In the genomic region with DNA sequence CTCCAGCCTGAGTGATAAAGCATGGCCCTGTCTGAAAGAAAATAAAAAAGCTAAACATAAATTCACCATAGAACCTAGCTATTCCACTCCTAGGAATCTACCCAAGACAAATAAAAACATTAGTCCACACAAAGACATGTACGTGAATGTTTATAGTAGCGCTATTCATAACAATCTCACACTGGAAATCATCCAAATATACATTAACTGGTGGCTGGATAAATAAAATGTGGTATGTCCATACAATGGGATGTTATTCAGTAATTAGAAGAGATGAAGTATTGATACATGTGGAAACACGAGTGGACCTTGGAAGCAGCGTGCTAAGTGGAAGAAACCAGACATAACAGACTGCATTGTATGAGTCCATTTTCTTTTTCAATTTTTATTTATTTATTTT, we compare ENCODE assay signal across 28 cellular contexts. TPM values are rescaled to one million over a fixed set of nuclear protein-coding genes. Genes with fewer than 3 reads are reported as not detected.
"Had no signal": no experiment of that assay in that cellular context is flagged by ENCODE, and none has a peak within 500 bp of the region (broad histone marks: within the 10 kb centered on the region; RNA-seq: fewer than 3 reads in every experiment).

No MANE protein-coding gene starts in this region.

- H3K27me3 ChIP-seq: colonic mucosa, gastrocnemius medialis, left lung had no signal

- H3K36me3 ChIP-seq: colonic mucosa, esophagus muscularis mucosa, gastrocnemius medialis, heart right ventricle, left lung, lower lobe of right lung had no signal

- H3K4me1 ChIP-seq: colonic mucosa, gastrocnemius medialis, heart right ventricle, left lung, lower lobe of right lung had no signal

- H3K4me3 Mint-ChIP-seq: dendritic cell treated with granulocyte-macrophage colony-stimulating factor and Interleukin-4, amounts not matched to agents 40 ng/mL and 50 ng/mL, for 4 days; effector memory CD8-positive, alpha-beta T cell; endodermal cell; mesothelial cell of epicardium; naive B cell; naive thymus-derived CD8-positive, alpha-beta T cell had no signal

- H3K4me3 ChIP-seq: colonic mucosa, esophagus muscularis mucosa, gastrocnemius medialis, heart right ventricle, left lung, lower lobe of right lung, mucosa of descending colon had no signal

- H3K27ac Mint-ChIP-seq: dendritic cell treated with granulocyte-macrophage colony-stimulating factor and Interleukin-4, amounts not matched to agents 40 ng/mL and 50 ng/mL, for 4 days; effector memory CD8-positive, alpha-beta T cell; endodermal cell; mesothelial cell of epicardium; naive B cell; naive thymus-derived CD8-positive, alpha-beta T cell had no signal

- ATAC-seq: effector memory CD8-positive, alpha-beta T cell; gastrocnemius medialis; heart right ventricle; left cardiac atrium; left lung; left ventricle myocardium superior; lower lobe of right lung; mucosa of descending colon; naive thymus-derived CD8-positive, alpha-beta T cell had no signal

- H3K9me3 ChIP-seq: colonic mucosa, esophagus muscularis mucosa, gastrocnemius medialis, heart right ventricle, left lung, lower lobe of right lung, mucosa of descending colon had no signal

- H3K27ac ChIP-seq: colonic mucosa, esophagus muscularis mucosa, gastrocnemius medialis, heart right ventricle, left lung, lower lobe of right lung had no signal

- DNase-seq: colonic mucosa; cortex of kidney; effector CD8-positive, alpha-beta T cell; effector memory CD8-positive, alpha-beta T cell; endodermal cell; foreskin melanocyte; gastrocnemius medialis; glutamatergic neuron; heart right ventricle; hippocampal formation; left cardiac atrium; left lung; left ventricle myocardium superior; lower lobe of right lung; mesenchymal stem cell; mucosa of descending colon; naive B cell; naive thymus-derived CD8-positive, alpha-beta T cell had no signal

- H3K9me3 Mint-ChIP-seq: dendritic cell treated with granulocyte-macrophage colony-stimulating factor and Interleukin-4, amounts not matched to agents 40 ng/mL and 50 ng/mL, for 4 days; effector memory CD8-positive, alpha-beta T cell; endodermal cell; naive B cell; naive thymus-derived CD8-positive, alpha-beta T cell had no signal

- H3K4me1 Mint-ChIP-seq: mesothelial cell of epicardium; naive B cell; naive thymus-derived CD8-positive, alpha-beta T cell had no signal

- H3K36me3 Mint-ChIP-seq: mesothelial cell of epicardium; naive B cell; naive thymus-derived CD8-positive, alpha-beta T cell had no signal

RNA-seq across cellular contexts. Expression of gene RIPPLY3, which starts 29.7 kb away (rescaled TPM):
- total RNA-seq: endothelial cell of umbilical vein; esophagus muscularis mucosa; fibroblast of lung; gastrocnemius medialis; glomerular endothelial cell; heart right ventricle; left cardiac atrium; left ventricle myocardium superior; lower leg skin; lung microvascular endothelial cell; mesenteric fat pad; mucosa of descending colon; myocyte; naive thymus-derived CD8-positive, alpha-beta T cell had no signal
- polyA plus RNA-seq: naive thymus-derived CD8-positive, alpha-beta T cell had no signal
